Comparison of ENCODE assay signal across 16 cellular contexts in genomic region chr5:130896636-130897035, GRCh38.
"Had no signal": no experiment of that assay in that cellular context is flagged by ENCODE, and none has a peak within 500 bp of the region (broad histone marks: within the 10 kb centered on the region; RNA-seq: fewer than 3 reads in every experiment).

No MANE protein-coding gene starts in this region.

- H3K36me3 Mint-ChIP-seq: activated CD4-positive, alpha-beta memory T cell treated with anti-CD3 and anti-CD28 coated beads for 36 hours; activated CD8-positive, alpha-beta memory T cell treated with anti-CD3 and anti-CD28 coated beads, Interleukin-2, amount 10 ng/mL, durations not matched to agents 7 days and 5 days; activated naive CD4-positive, alpha-beta T cell treated with anti-CD3 and anti-CD28 coated beads, Interleukin-2, amount 10 ng/mL, durations not matched to agents 7 days and 5 days had no signal

- H3K27me3 Mint-ChIP-seq: activated naive CD4-positive, alpha-beta T cell treated with anti-CD3 and anti-CD28 coated beads, Interleukin-2, amount 10 ng/mL, durations not matched to agents 7 days and 5 days had no signal

- H3K27ac ChIP-seq: dorsolateral prefrontal cortex, parathyroid adenoma had no signal

- DNase-seq: activated CD4-positive, alpha-beta memory T cell treated with anti-CD3 and anti-CD28 coated beads for 36 hours; activated CD8-positive, alpha-beta memory T cell treated with anti-CD3 and anti-CD28 coated beads, Interleukin-2, amount 10 ng/mL, durations not matched to agents 7 days and 5 days; activated naive CD4-positive, alpha-beta T cell treated with anti-CD3 and anti-CD28 coated beads, Interleukin-2, amount 10 ng/mL, durations not matched to agents 7 days and 5 days; activated T-cell treated with anti-CD3 and anti-CD28 coated beads, Interleukin-2, amount 50 U/mL, for 1 hour; dorsolateral prefrontal cortex; naive thymus-derived CD4-positive, alpha-beta T cell; retina; stimulated activated CD4-positive, alpha-beta T cell treated with anti-CD3 and anti-CD28 coated beads, Interleukin-15, amount 100 ng/mL, for 24 hours; stimulated activated CD4-positive, alpha-beta T cell treated with anti-CD3 and anti-CD28 coated beads, Interleukin-4, amount 100 ng/mL, for 1 hour; stimulated activated naive CD4-positive, alpha-beta T cell; substantia nigra; T-helper 9 cell had no signal

- H3K4me3 ChIP-seq: dorsolateral prefrontal cortex had no signal

- H3K9ac ChIP-seq: parathyroid adenoma had no signal

- FAIRE-seq: astrocyte, endometrium, islet of Langerhans had no signal

- H3K4me3 Mint-ChIP-seq: activated CD4-positive, alpha-beta memory T cell treated with anti-CD3 and anti-CD28 coated beads for 36 hours; activated CD8-positive, alpha-beta memory T cell treated with anti-CD3 and anti-CD28 coated beads, Interleukin-2, amount 10 ng/mL, durations not matched to agents 7 days and 5 days; activated naive CD4-positive, alpha-beta T cell treated with anti-CD3 and anti-CD28 coated beads, Interleukin-2, amount 10 ng/mL, durations not matched to agents 7 days and 5 days; naive thymus-derived CD4-positive, alpha-beta T cell had no signal

- H3K27me3 ChIP-seq: dorsolateral prefrontal cortex had no signal

- H3K27ac Mint-ChIP-seq: activated CD4-positive, alpha-beta memory T cell treated with anti-CD3 and anti-CD28 coated beads for 36 hours; activated CD8-positive, alpha-beta memory T cell treated with anti-CD3 and anti-CD28 coated beads, Interleukin-2, amount 10 ng/mL, durations not matched to agents 7 days and 5 days; activated naive CD4-positive, alpha-beta T cell treated with anti-CD3 and anti-CD28 coated beads, Interleukin-2, amount 10 ng/mL, durations not matched to agents 7 days and 5 days; naive thymus-derived CD4-positive, alpha-beta T cell had no signal

- H3K4me1 Mint-ChIP-seq: activated CD8-positive, alpha-beta memory T cell treated with anti-CD3 and anti-CD28 coated beads, Interleukin-2, amount 10 ng/mL, durations not matched to agents 7 days and 5 days; activated naive CD4-positive, alpha-beta T cell treated with anti-CD3 and anti-CD28 coated beads, Interleukin-2, amount 10 ng/mL, durations not matched to agents 7 days and 5 days; naive thymus-derived CD4-positive, alpha-beta T cell had no signal

- H3K4me1 ChIP-seq: parathyroid adenoma had no signal

- H3K9me3 Mint-ChIP-seq: activated CD4-positive, alpha-beta memory T cell treated with anti-CD3 and anti-CD28 coated beads for 36 hours had no signal

- ATAC-seq: activated CD8-positive, alpha-beta memory T cell treated with anti-CD3 and anti-CD28 coated beads, Interleukin-2, amount 10 ng/mL, durations not matched to agents 7 days and 5 days; naive thymus-derived CD4-positive, alpha-beta T cell had no signal
